8 cellular contexts compared by ENCODE assay signal in the genomic region with DNA sequence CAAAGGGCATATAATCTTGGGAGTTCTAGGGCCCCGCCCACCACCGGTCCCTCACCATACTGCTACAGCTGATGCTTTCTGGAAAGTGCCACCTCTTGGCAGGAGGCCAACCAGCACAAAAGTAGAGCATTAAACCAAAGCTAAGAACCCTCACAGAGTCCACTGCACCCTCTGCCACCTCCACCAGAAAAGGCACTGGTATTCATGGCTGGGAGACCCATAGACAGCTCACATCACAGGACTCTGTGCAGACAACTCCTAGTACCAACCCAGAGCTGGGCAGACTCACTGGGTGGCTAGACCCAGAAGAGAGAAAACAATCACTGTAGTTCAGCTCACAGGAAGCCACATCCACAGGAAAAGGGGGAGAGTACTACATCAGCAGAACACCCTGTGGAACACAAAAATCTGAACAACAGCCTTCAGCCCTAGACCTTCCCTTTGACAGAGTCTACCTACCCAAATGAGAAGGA. TPM values are rescaled to one million over a fixed set of nuclear protein-coding genes. Genes with fewer than 3 reads are reported as not detected.
DNase-seq lines count a peak whose midpoint lies in the region; ATAC-seq and TF ChIP-seq lines count a peak whose summit lies in the region.
"Had no signal": no experiment of that assay in that cellular context is flagged by ENCODE, and none has a peak within 500 bp of the region (broad histone marks: within the 10 kb centered on the region; RNA-seq: fewer than 3 reads in every experiment).

No MANE protein-coding gene starts in this region.

- no peaks in the 10 kb centered on the region for H4K20me1 ChIP-seq in PC-9 (ENCODE audit: insufficient read depth)

- H3K9me2 ChIP-seq in PC-9 (ENCODE audit: insufficient read depth): no peaks in the 10 kb centered on the region

- BruUV-seq in PC-9 (replicated peaks; lab: Mats Ljungman, UMichigan): no TSS peak

- H3K4me2 ChIP-seq in PC-9: peak overlapping the region; percentile 67

- DNase-seq in PC-9 (peak; percentile 41 to 70), dermis blood vessel endothelial cell (peak; percentile 35), LoVo (ENCODE audit: low spot score) (no peak), NOMO-1 treated with DMSO at 0.1 percent for 48 hours (lab: John Stamatoyannopoulos, UW; ENCODE audit: unreplicated experiment) (no peak)
- DNase-seq in activated CD4-positive, alpha-beta T cell treated with anti-CD3 and anti-CD28 coated beads, Interleukin-2, amount 50 U/mL, for 48 hours: peak; percentile 45 to 57
- DNase-seq in stimulated activated CD8-positive, alpha-beta memory T cell treated with anti-CD3 and anti-CD28 coated beads, Interleukin-7, amount 100 ng/mL, for 4 hours (ENCODE audit: low read depth in 2 of 2): peak; percentile 8 to 30
- DNase-seq: NCI-H1436 treated with DMSO at 0.1 percent for 48 hours had no signal

- H2AFZ ChIP-seq in PC-9: no peak overlapping the region

- H3K79me2 ChIP-seq in PC-9 (ENCODE audit: low read depth): peaks cover 72% of the 10 kb centered on the region

- peaks cover 39% of the 10 kb centered on the region for H3K36me3 ChIP-seq in PC-9 (ENCODE audit: low read depth)

- peaks cover 27% of the 10 kb centered on the region for H3K9me3 ChIP-seq in PC-9 (ENCODE audit: insufficient read depth, low read depth)

- peaks cover 45% of the 10 kb centered on the region for H3K4me1 ChIP-seq in PC-9 (replicated peaks; ENCODE audit: insufficient read depth)

- peak overlapping the region; percentile 73 for H3K27ac ChIP-seq in PC-9

- no peak for ATAC-seq in GM18502 (IDR thresholded peaks at IDR 0.05; ENCODE audit: poor library complexity, unreplicated experiment)

- H3K27me3 ChIP-seq in PC-9 (ENCODE audit: insufficient read depth, low read depth): no peaks in the 10 kb centered on the region

- CTCF ChIA-PET in PC-9 (lab: Charles Lee): interaction anchor here (0.7 to 1.8 kb wide), 3 partner anchors 10 to 103 kb away, joined by 3 to 8 read pairs (median 4); partner anchors contain the start of gene THEM4

- intact Hi-C loops in PC-9 (cut with micrococcal nuclease; ENCODE audit: unreplicated experiment): no loop called here

- POLR2A ChIA-PET in PC-9 (lab: Charles Lee; ENCODE audit: unreplicated experiment): interaction anchor here (0.6 to 1.1 kb wide), 6 partner anchors 10 to 138 kb away, joined by 3 to 10 read pairs (median 4); partner anchors contain the start of genes S100A11 and THEM4

- peak overlapping the region; percentile 33; the same call in 1 of the 2 replicates for H3K4me3 ChIP-seq in PC-9

- no peak for TF ChIP-seq CTCF in PC-9 (conservative IDR thresholded peaks at IDR 0.05)

- peaks cover 33% of the 10 kb centered on the region; the same call in 1 of the 2 replicates for H3F3A ChIP-seq in PC-9 (ENCODE audit: insufficient read depth, low read depth)

RNA-seq across cellular contexts. Expression of gene THEM4, which starts 10.8 kb away (rescaled TPM):
- total RNA-seq in PC-9 (2021) (24.1 and 41.4 TPM in 2 replicates), dermis blood vessel endothelial cell (5.1 and 12.1 TPM in 2 replicates)

RNA-seq across cellular contexts. Expression of gene THEM5, which starts 45.0 kb away (rescaled TPM):
- total RNA-seq in PC-9 (2021) (not detected in 2 replicates), dermis blood vessel endothelial cell (0.17 TPM in 1 of 2 replicates, not detected in the other)

RNA-seq across cellular contexts. Expression of gene C2CD4D, which starts 58.9 kb away (rescaled TPM):
- total RNA-seq in PC-9 (2021) (1.4 and 1.5 TPM in 2 replicates), dermis blood vessel endothelial cell (0.09 TPM in 1 of 2 replicates, not detected in the other)

Comparison
In these comparisons a context has a peak if more than half of its experiments do, and no peak if none do; other contexts are left out.
1. DNase-seq: peak in PC-9 (2 of 2), activated CD4-positive, alpha-beta T cell treated with anti-CD3 and anti-CD28 coated beads, Interleukin-2, amount 50 U/mL, for 48 hours (2 of 2), dermis blood vessel endothelial cell (single experiment) and stimulated activated CD8-positive, alpha-beta memory T cell treated with anti-CD3 and anti-CD28 coated beads, Interleukin-7, amount 100 ng/mL, for 4 hours (2 of 2); none in LoVo (single experiment) and NOMO-1 treated with DMSO at 0.1 percent for 48 hours (single experiment).